In genomic region chr3:71725279-71725991, GRCh38 we compare ENCODE assay signal across 8 cellular contexts. TPM values are rescaled to one million over a fixed set of nuclear protein-coding genes. Genes with fewer than 3 reads are reported as not detected.
DNase-seq lines count a peak whose midpoint lies in the region; ATAC-seq and TF ChIP-seq lines count a peak whose summit lies in the region.

Gene EIF4E3 (minus strand): TSS chr3:71725402. CDS start chr3:71725367, 35 bp downstream.

- intact Hi-C loops in dendritic cell treated with granulocyte-macrophage colony-stimulating factor and Interleukin-4, amounts not matched to agents 40 ng/mL and 50 ng/mL, for 4 days (cut with micrococcal nuclease): loop anchor here (10.0 kb wide), 1 partner anchor 59 kb away; the partner anchor contains the start of gene PROK2
- intact Hi-C loops in right lobe of liver (cut with DNase I): no loop called here

- peak; percentile 48 for ATAC-seq in HG03280 (IDR thresholded peaks at IDR 0.05; ENCODE audit: unreplicated experiment)
- ATAC-seq in WTC11: peak; percentile 34
- ATAC-seq in right lobe of liver: peak; percentile 53 to 66 (median 55)

- peak within 1 kb of the TSS; percentile 67 to 70 (median 68) for H3K27ac ChIP-seq in right lobe of liver

- DNase-seq in activated effector memory CD4-positive, alpha-beta T cell treated with anti-CD3 and anti-CD28 coated beads, Interleukin-2, amount 50 U/mL, for 16 hours: peak; percentile 80
- DNase-seq in activated effector memory CD4-positive, alpha-beta T cell treated with Interleukin-2 at 50 U/mL for 16 hours: no peak
- DNase-seq in WTC11 (ENCODE audit: low spot score) (peak; percentile 52), right lobe of liver (peak; percentile 58 to 61 (median 59)), DMS79 treated with DMSO at 0.1 percent for 48 hours (lab: John Stamatoyannopoulos, UW) (no peak)
- DNase-seq in stimulated activated CD8-positive, alpha-beta memory T cell treated with anti-CD3 and anti-CD28 coated beads, Interleukin-4, amount 100 ng/mL, for 24 hours (ENCODE audit: low read depth): peak; percentile 15

- no peak for TF ChIP-seq POLR2A in right lobe of liver (IDR thresholded peaks at IDR 0.05)

- H3K36me3 ChIP-seq in right lobe of liver: no peaks in the 10 kb centered on the region

- no peak within 1 kb of the TSS for H3K27ac Mint-ChIP-seq in WTC11
- peak within 1 kb of the TSS; percentile 68 for H3K27ac Mint-ChIP-seq in dendritic cell treated with granulocyte-macrophage colony-stimulating factor and Interleukin-4, amounts not matched to agents 40 ng/mL and 50 ng/mL, for 4 days

- CTCF ChIA-PET in WTC11 (lab: Charles Lee): no interaction called here

- 13% methylated on average over 18 of the region's 77 CpGs for WGBS in right lobe of liver (ENCODE audit: insufficient coverage, low coverage, low lambda C conversion rate, missing lambda C conversion rate)

- POLR2A ChIA-PET in WTC11 (lab: Charles Lee): no interaction called here

- no peaks in the 10 kb centered on the region for H3K9me3 ChIP-seq in right lobe of liver

- H3K4me1 ChIP-seq in right lobe of liver: peaks cover 0 to 9% (median 0%) of the 10 kb centered on the region in 4 donors

- H3K9me3 Mint-ChIP-seq in WTC11: no peaks in the 10 kb centered on the region
- no peaks in the 10 kb centered on the region for H3K9me3 Mint-ChIP-seq in dendritic cell treated with granulocyte-macrophage colony-stimulating factor and Interleukin-4, amounts not matched to agents 40 ng/mL and 50 ng/mL, for 4 days

- H3K4me1 Mint-ChIP-seq in WTC11: peaks cover 40% of the 10 kb centered on the region
- peaks cover 60% of the 10 kb centered on the region for H3K4me1 Mint-ChIP-seq in dendritic cell treated with granulocyte-macrophage colony-stimulating factor and Interleukin-4, amounts not matched to agents 40 ng/mL and 50 ng/mL, for 4 days (ENCODE audit: low read depth)

- H3K27me3 Mint-ChIP-seq in WTC11 (ENCODE audit: low read depth): peaks cover 35% of the 10 kb centered on the region
- H3K27me3 Mint-ChIP-seq in dendritic cell treated with granulocyte-macrophage colony-stimulating factor and Interleukin-4, amounts not matched to agents 40 ng/mL and 50 ng/mL, for 4 days: peaks cover 4% of the 10 kb centered on the region

- peak within 1 kb of the TSS; percentile 67 to 83 (median 72) for H3K4me3 ChIP-seq in right lobe of liver

- peak within 1 kb of the TSS; percentile 78 for H3K4me3 Mint-ChIP-seq in WTC11
- peak within 1 kb of the TSS; percentile 80 for H3K4me3 Mint-ChIP-seq in dendritic cell treated with granulocyte-macrophage colony-stimulating factor and Interleukin-4, amounts not matched to agents 40 ng/mL and 50 ng/mL, for 4 days

- TF ChIP-seq CTCF in WTC11 (IDR thresholded peaks at IDR 0.05): no peak
- no peak for TF ChIP-seq CTCF in right lobe of liver (IDR thresholded peaks at IDR 0.05)

- H3K27me3 ChIP-seq in right lobe of liver: no peaks in the 10 kb centered on the region

- no peaks in the 10 kb centered on the region for H3K36me3 Mint-ChIP-seq in WTC11
- peaks cover 15% of the 10 kb centered on the region for H3K36me3 Mint-ChIP-seq in dendritic cell treated with granulocyte-macrophage colony-stimulating factor and Interleukin-4, amounts not matched to agents 40 ng/mL and 50 ng/mL, for 4 days (ENCODE audit: low read depth)

TF ChIP-seq in WTC11, 78 proteins besides CTCF, POLR2A, EP300 and RAD21 (continues in another document):
- TF ChIP-seq, protein P1, sequence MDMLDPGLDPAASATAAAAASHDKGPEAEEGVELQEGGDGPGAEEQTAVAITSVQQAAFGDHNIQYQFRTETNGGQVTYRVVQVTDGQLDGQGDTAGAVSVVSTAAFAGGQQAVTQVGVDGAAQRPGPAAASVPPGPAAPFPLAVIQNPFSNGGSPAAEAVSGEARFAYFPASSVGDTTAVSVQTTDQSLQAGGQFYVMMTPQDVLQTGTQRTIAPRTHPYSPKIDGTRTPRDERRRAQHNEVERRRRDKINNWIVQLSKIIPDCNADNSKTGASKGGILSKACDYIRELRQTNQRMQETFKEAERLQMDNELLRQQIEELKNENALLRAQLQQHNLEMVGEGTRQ (CRISPR knock-in tag; IDR thresholded peaks at IDR 0.05): peak; percentile 74
- TF ChIP-seq NFYB (CRISPR knock-in tag; conservative IDR thresholded peaks at IDR 0.05; ENCODE audit: low read depth): no peak
- peak; percentile 41; the same call in 1 of the 2 replicates for TF ChIP-seq ERG (CRISPR knock-in tag; IDR thresholded peaks at IDR 0.05)
- TF ChIP-seq GRHL2 (CRISPR knock-in tag; IDR thresholded peaks at IDR 0.05; ENCODE audit: insufficient replicate concordance, severe bottlenecking): no peak
- 0 out of 2 replicates have a peak, but pooled peaks have one; percentile 36 for TF ChIP-seq SP1 (CRISPR knock-in tag; conservative IDR thresholded peaks at IDR 0.05)
- no peak for TF ChIP-seq SMAD4 (CRISPR knock-in tag; IDR thresholded peaks at IDR 0.05)
- TF ChIP-seq, protein P2, sequence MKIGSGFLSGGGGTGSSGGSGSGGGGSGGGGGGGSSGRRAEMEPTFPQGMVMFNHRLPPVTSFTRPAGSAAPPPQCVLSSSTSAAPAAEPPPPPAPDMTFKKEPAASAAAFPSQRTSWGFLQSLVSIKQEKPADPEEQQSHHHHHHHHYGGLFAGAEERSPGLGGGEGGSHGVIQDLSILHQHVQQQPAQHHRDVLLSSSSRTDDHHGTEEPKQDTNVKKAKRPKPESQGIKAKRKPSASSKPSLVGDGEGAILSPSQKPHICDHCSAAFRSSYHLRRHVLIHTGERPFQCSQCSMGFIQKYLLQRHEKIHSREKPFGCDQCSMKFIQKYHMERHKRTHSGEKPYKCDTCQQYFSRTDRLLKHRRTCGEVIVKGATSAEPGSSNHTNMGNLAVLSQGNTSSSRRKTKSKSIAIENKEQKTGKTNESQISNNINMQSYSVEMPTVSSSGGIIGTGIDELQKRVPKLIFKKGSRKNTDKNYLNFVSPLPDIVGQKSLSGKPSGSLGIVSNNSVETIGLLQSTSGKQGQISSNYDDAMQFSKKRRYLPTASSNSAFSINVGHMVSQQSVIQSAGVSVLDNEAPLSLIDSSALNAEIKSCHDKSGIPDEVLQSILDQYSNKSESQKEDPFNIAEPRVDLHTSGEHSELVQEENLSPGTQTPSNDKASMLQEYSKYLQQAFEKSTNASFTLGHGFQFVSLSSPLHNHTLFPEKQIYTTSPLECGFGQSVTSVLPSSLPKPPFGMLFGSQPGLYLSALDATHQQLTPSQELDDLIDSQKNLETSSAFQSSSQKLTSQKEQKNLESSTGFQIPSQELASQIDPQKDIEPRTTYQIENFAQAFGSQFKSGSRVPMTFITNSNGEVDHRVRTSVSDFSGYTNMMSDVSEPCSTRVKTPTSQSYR (CRISPR knock-in tag; IDR thresholded peaks at IDR 0.05): no peak
- TF ChIP-seq JUN (CRISPR knock-in tag; IDR thresholded peaks at IDR 0.05): no peak
- TF ChIP-seq TCF7 (CRISPR knock-in tag; IDR thresholded peaks at IDR 0.05; ENCODE audit: low read depth): no peak
- peak; percentile 57; the same call in 1 of the 2 replicates for TF ChIP-seq ZBTB21 (CRISPR knock-in tag; IDR thresholded peaks at IDR 0.05; ENCODE audit: borderline replicate concordance)
- TF ChIP-seq, protein P3, sequence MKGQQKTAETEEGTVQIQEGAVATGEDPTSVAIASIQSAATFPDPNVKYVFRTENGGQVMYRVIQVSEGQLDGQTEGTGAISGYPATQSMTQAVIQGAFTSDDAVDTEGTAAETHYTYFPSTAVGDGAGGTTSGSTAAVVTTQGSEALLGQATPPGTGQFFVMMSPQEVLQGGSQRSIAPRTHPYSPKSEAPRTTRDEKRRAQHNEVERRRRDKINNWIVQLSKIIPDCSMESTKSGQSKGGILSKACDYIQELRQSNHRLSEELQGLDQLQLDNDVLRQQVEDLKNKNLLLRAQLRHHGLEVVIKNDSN (CRISPR knock-in tag; IDR thresholded peaks at IDR 0.05): peak; percentile 66
- TF ChIP-seq GABPB1 (CRISPR knock-in tag; IDR thresholded peaks at IDR 0.05): no peak

RNA-seq across cellular contexts. Expression of gene EIF4E3, which starts in this region (rescaled TPM):
- 14.0 to 16.5 TPM (median 14.3 TPM) in 3 replicates for total RNA-seq in WTC11 (2021)
- 10 to 100 TPM in 2 of 6 experiments, 1 to 10 TPM in 4; 6.4 to 12.2 (median 8.2) TPM for total RNA-seq in right lobe of liver

Comparison
In these comparisons a context has a peak if more than half of its experiments do, and no peak if none do; other contexts are left out.
1. DNase-seq: peak in activated effector memory CD4-positive, alpha-beta T cell treated with anti-CD3 and anti-CD28 coated beads, Interleukin-2, amount 50 U/mL, for 16 hours (single experiment), WTC11 (single experiment), right lobe of liver (3 of 3) and stimulated activated CD8-positive, alpha-beta memory T cell treated with anti-CD3 and anti-CD28 coated beads, Interleukin-4, amount 100 ng/mL, for 24 hours (single experiment); none in activated effector memory CD4-positive, alpha-beta T cell treated with Interleukin-2 at 50 U/mL for 16 hours (single experiment) and DMS79 treated with DMSO at 0.1 percent for 48 hours (single experiment).
2. Peak in every context shown above with its lines, with median percentiles within 50 percentile points of each other: ATAC-seq.